ENCODE assay signal across 8 cellular contexts in the genomic region with DNA sequence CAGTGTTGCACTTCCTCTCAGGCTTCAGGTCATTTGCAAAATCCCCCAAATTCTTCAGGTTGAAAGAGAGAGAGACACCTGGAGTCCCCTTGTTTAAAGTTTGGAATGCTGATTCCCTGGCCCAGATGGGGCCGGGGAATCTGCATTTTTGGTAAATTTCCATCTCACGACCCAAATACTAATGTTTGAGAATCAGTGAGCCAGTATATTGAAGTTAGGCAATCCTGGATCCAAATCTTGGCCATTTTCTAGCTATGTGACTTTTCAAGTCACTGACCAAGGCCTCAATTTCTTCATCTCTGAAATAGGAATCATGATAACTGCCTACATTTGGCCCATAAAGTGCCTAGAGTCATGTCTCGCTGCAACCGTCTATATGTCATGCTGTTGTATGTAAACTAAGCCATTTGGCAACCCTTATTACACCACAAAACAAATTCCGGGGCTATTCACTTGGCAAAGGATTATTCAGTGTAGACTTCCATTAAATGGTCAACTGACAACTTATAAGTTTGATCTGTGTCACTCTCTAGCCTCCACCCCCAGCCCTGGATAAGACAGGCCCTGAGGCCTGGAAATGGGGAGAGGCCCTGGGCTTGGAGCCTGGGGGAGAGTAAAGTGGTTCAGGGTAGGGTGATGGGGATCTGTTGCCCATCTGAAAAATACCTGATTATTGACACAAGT. TPM values are rescaled to one million over a fixed set of nuclear protein-coding genes. Genes with fewer than 3 reads are reported as not detected.
DNase-seq lines count a peak whose midpoint lies in the region; ATAC-seq lines count a peak whose summit lies in the region.

No MANE protein-coding gene starts in this region.

- peaks cover 33% of the 10 kb centered on the region for H3K4me1 Mint-ChIP-seq in activated T-helper 2 cell treated with anti-CD3 and anti-CD28 coated beads, Interferon-gamma antibody, Interleukin-2, Interleukin-4, amounts not matched to agents 10 μg/mL and 5 μg/mL and 100 μg/mL, durations not matched to agents 14 hours and 24 hours and 36 hours (ENCODE audit: low read depth)
- H3K4me1 Mint-ChIP-seq in stimulated activated naive CD8-positive, alpha-beta T cell treated with anti-CD3 and anti-CD28 coated beads, Interleukin-15, amount 100 ng/mL, for 72 hours, result peaks cover 67% of the 10 kb centered on the region

- no peaks in the 10 kb centered on the region for H3K27me3 ChIP-seq in HUES6 (ENCODE audit: control insufficient read depth, insufficient read depth, low read length)
- H3K27me3 ChIP-seq in iPS-18a (ENCODE audit: control insufficient read depth, insufficient read depth, low read length), result no peaks in the 10 kb centered on the region

- H3K4me1 ChIP-seq in HUES6 (ENCODE audit: control insufficient read depth, insufficient read depth, low read length) (peaks cover 15% of the 10 kb centered on the region), iPS-18a (ENCODE audit: control insufficient read depth, low read depth, low read length) (peaks cover 21% of the 10 kb centered on the region)

- H3K9me3 ChIP-seq in HUES6 (ENCODE audit: control insufficient read depth, insufficient read depth, low read depth, low read length), result peaks cover 10% of the 10 kb centered on the region; the same call in 1 of the 2 replicates
- no peaks in the 10 kb centered on the region for H3K9me3 ChIP-seq in iPS-18a (ENCODE audit: control insufficient read depth, low read depth, low read length)

- intact Hi-C loops in activated T-helper 2 cell treated with anti-CD3 and anti-CD28 coated beads, Interferon-gamma antibody, Interleukin-2, Interleukin-4, amounts not matched to agents 10 μg/mL and 5 μg/mL and 100 μg/mL, durations not matched to agents 14 hours and 24 hours and 36 hours (cut with micrococcal nuclease), result loop anchor here (1.0 to 5.0 kb wide), 2 partner anchors 19 to 564 kb away; no protein-coding TSS in a partner anchor

- no peak for ATAC-seq in stimulated activated naive CD8-positive, alpha-beta T cell treated with anti-CD3 and anti-CD28 coated beads, Interleukin-15, amount 100 ng/mL, for 72 hours
- ATAC-seq in HG03196 (IDR thresholded peaks at IDR 0.05; ENCODE audit: unreplicated experiment) (no peak), GM18868 (IDR thresholded peaks at IDR 0.05; ENCODE audit: unreplicated experiment) (no peak), GM21717 (IDR thresholded peaks at IDR 0.05; ENCODE audit: unreplicated experiment) (no peak)

- H3K9ac ChIP-seq in HUES6 (ENCODE audit: low read length), result peak overlapping the region; percentile 97
- H3K9ac ChIP-seq in iPS-18a (ENCODE audit: low read length), result peak overlapping the region; percentile 95

- H3K36me3 Mint-ChIP-seq in activated T-helper 2 cell treated with anti-CD3 and anti-CD28 coated beads, Interferon-gamma antibody, Interleukin-2, Interleukin-4, amounts not matched to agents 10 μg/mL and 5 μg/mL and 100 μg/mL, durations not matched to agents 14 hours and 24 hours and 36 hours (ENCODE audit: low read depth), result peaks cover 10% of the 10 kb centered on the region

- H3K27ac Mint-ChIP-seq in activated T-helper 2 cell treated with anti-CD3 and anti-CD28 coated beads, Interferon-gamma antibody, Interleukin-2, Interleukin-4, amounts not matched to agents 10 μg/mL and 5 μg/mL and 100 μg/mL, durations not matched to agents 14 hours and 24 hours and 36 hours, result peak overlapping the region; percentile 99
- H3K27ac Mint-ChIP-seq in stimulated activated naive CD8-positive, alpha-beta T cell treated with anti-CD3 and anti-CD28 coated beads, Interleukin-15, amount 100 ng/mL, for 72 hours, result peak overlapping the region; percentile 99 to 100

- H3K4me3 Mint-ChIP-seq in activated T-helper 2 cell treated with anti-CD3 and anti-CD28 coated beads, Interferon-gamma antibody, Interleukin-2, Interleukin-4, amounts not matched to agents 10 μg/mL and 5 μg/mL and 100 μg/mL, durations not matched to agents 14 hours and 24 hours and 36 hours (ENCODE audit: low read depth), result peak overlapping the region; percentile 79
- H3K4me3 Mint-ChIP-seq in stimulated activated naive CD8-positive, alpha-beta T cell treated with anti-CD3 and anti-CD28 coated beads, Interleukin-15, amount 100 ng/mL, for 72 hours, result peak overlapping the region; percentile 92 to 96

- H3K9me3 Mint-ChIP-seq in activated T-helper 2 cell treated with anti-CD3 and anti-CD28 coated beads, Interferon-gamma antibody, Interleukin-2, Interleukin-4, amounts not matched to agents 10 μg/mL and 5 μg/mL and 100 μg/mL, durations not matched to agents 14 hours and 24 hours and 36 hours, result peaks cover 9% of the 10 kb centered on the region
- H3K9me3 Mint-ChIP-seq in stimulated activated naive CD8-positive, alpha-beta T cell treated with anti-CD3 and anti-CD28 coated beads, Interleukin-15, amount 100 ng/mL, for 72 hours, result peaks cover 4 to 6% of the 10 kb centered on the region in 2 donors

- H3K36me3 ChIP-seq in HUES6 (ENCODE audit: control insufficient read depth, insufficient read depth, low read length), result peaks cover 9% of the 10 kb centered on the region; the same call in 1 of the 2 replicates
- H3K36me3 ChIP-seq in iPS-18a (ENCODE audit: control insufficient read depth, low read depth, low read length), result no peaks in the 10 kb centered on the region

- no peak for DNase-seq in activated T-helper 2 cell treated with anti-CD3 and anti-CD28 coated beads, Interferon-gamma antibody, Interleukin-2, Interleukin-4, amounts not matched to agents 10 μg/mL and 5 μg/mL and 100 μg/mL, durations not matched to agents 14 hours and 24 hours and 36 hours (ENCODE audit: low spot score)
- DNase-seq in stimulated activated naive CD8-positive, alpha-beta T cell treated with anti-CD3 and anti-CD28 coated beads, Interleukin-15, amount 100 ng/mL, for 72 hours, result no peak
- no peak for DNase-seq in KG1 (lab: John Stamatoyannopoulos, UW)

- peak overlapping the region; percentile 100 for H3K27ac ChIP-seq in HUES6 (ENCODE audit: low read depth, low read length)
- peak overlapping the region; percentile 98 for H3K27ac ChIP-seq in iPS-18a (ENCODE audit: low read length)

- H3K4me3 ChIP-seq in HUES6 (ENCODE audit: low read depth, low read length), result peak overlapping the region; percentile 96
- H3K4me3 ChIP-seq in iPS-18a (ENCODE audit: low read length), result peak overlapping the region; percentile 90

- no peaks in the 10 kb centered on the region for H3K27me3 Mint-ChIP-seq in activated T-helper 2 cell treated with anti-CD3 and anti-CD28 coated beads, Interferon-gamma antibody, Interleukin-2, Interleukin-4, amounts not matched to agents 10 μg/mL and 5 μg/mL and 100 μg/mL, durations not matched to agents 14 hours and 24 hours and 36 hours (ENCODE audit: low read depth)
- no peaks in the 10 kb centered on the region for H3K27me3 Mint-ChIP-seq in stimulated activated naive CD8-positive, alpha-beta T cell treated with anti-CD3 and anti-CD28 coated beads, Interleukin-15, amount 100 ng/mL, for 72 hours

RNA-seq across cellular contexts. Expression of a gene that starts 3.7 kb away (rescaled TPM):
- total RNA-seq in activated T-helper 2 cell treated with anti-CD3 and anti-CD28 coated beads, Interferon-gamma antibody, Interleukin-2, Interleukin-4, amounts not matched to agents 10 μg/mL and 5 μg/mL and 100 μg/mL, durations not matched to agents 14 hours and 24 hours and 36 hours, result 70.0 and 73.4 TPM in 2 replicates
